Comparison of ENCODE assay signal across 33 cellular contexts in genomic region chr2:219828127-219828526, GRCh38.
"Had no signal": no experiment of that assay in that cellular context is flagged by ENCODE, and none has a peak within 500 bp of the region (broad histone marks: within the 10 kb centered on the region; RNA-seq: fewer than 3 reads in every experiment).

No MANE protein-coding gene starts in this region.

- H3K4me1 ChIP-seq: ascending aorta, breast epithelium, foreskin keratinocyte, gastrocnemius medialis, heart left ventricle had no signal

- H3K27ac Mint-ChIP-seq: activated B cell treated with CpG ODN at 0.5 μM for 24 hours; activated CD4-positive, alpha-beta memory T cell treated with anti-CD3 and anti-CD28 coated beads, Interleukin-2, amount 10 ng/mL, durations not matched to agents 7 days and 5 days; activated naive CD4-positive, alpha-beta T cell treated with anti-CD3 and anti-CD28 coated beads, Interleukin-2, amount 10 ng/mL, durations not matched to agents 7 days and 5 days; activated naive CD4-positive, alpha-beta T cell treated with anti-CD3 and anti-CD28 coated beads, Interleukin-2, amount 50 U/mL, for 72 hours; activated naive CD8-positive, alpha-beta T cell treated with anti-CD3 and anti-CD28 coated beads, Interleukin-2, amount 10 ng/mL, durations not matched to agents 7 days and 5 days; activated T-cell treated with anti-CD3 and anti-CD28 coated beads, Interleukin-2, amount 50 U/mL, for 24 hours; activated T-cell treated with anti-CD3 and anti-CD28 coated beads, Interleukin-2, amount 50 U/mL, for 72 hours; dendritic cell treated with granulocyte-macrophage colony-stimulating factor and Interleukin-4, amounts not matched to agents 40 ng/mL and 50 ng/mL, for 4 days; endodermal cell; T-helper 17 cell; T-helper 2 cell treated with Interferon-gamma antibody and Interleukin-4, amounts not matched to agents 5 μg/mL and 100 μg/mL, for 36 hours had no signal

- H3K4me3 Mint-ChIP-seq: activated B cell treated with CpG ODN at 0.5 μM for 24 hours; activated CD4-positive, alpha-beta memory T cell treated with anti-CD3 and anti-CD28 coated beads, Interleukin-2, amount 10 ng/mL, durations not matched to agents 7 days and 5 days; activated naive CD4-positive, alpha-beta T cell treated with anti-CD3 and anti-CD28 coated beads, Interleukin-2, amount 10 ng/mL, durations not matched to agents 7 days and 5 days; activated naive CD8-positive, alpha-beta T cell treated with anti-CD3 and anti-CD28 coated beads, Interleukin-2, amount 10 ng/mL, durations not matched to agents 7 days and 5 days; activated T-cell treated with anti-CD3 and anti-CD28 coated beads, Interleukin-2, amount 50 U/mL, for 24 hours; activated T-cell treated with anti-CD3 and anti-CD28 coated beads, Interleukin-2, amount 50 U/mL, for 72 hours; brain; central memory CD8-positive, alpha-beta T cell; dendritic cell treated with granulocyte-macrophage colony-stimulating factor and Interleukin-4, amounts not matched to agents 40 ng/mL and 50 ng/mL, for 4 days; endodermal cell; T-helper 17 cell; T-helper 2 cell treated with Interferon-gamma antibody and Interleukin-4, amounts not matched to agents 5 μg/mL and 100 μg/mL, for 36 hours had no signal

- ATAC-seq: activated CD4-positive, CD25-positive, alpha-beta regulatory T cell treated with anti-CD3 and anti-CD28 coated beads, Interleukin-2, amount 50 U/mL, for 24 hours; activated naive CD4-positive, alpha-beta T cell treated with anti-CD3 and anti-CD28 coated beads, Interleukin-2, amount 50 U/mL, for 72 hours; activated T-cell treated with anti-CD3 and anti-CD28 coated beads, Interleukin-2, amount 50 U/mL, for 72 hours; esophagus mucosa; foreskin keratinocyte; gastrocnemius medialis; T-helper 17 cell had no signal

- H3K27ac ChIP-seq: ascending aorta, breast epithelium, coronary artery, foreskin keratinocyte, gastrocnemius medialis, heart left ventricle, WERI-Rb-1 had no signal

- H3K9me3 Mint-ChIP-seq: activated B cell treated with CpG ODN at 0.5 μM for 24 hours; activated CD4-positive, alpha-beta memory T cell treated with anti-CD3 and anti-CD28 coated beads, Interleukin-2, amount 10 ng/mL, durations not matched to agents 7 days and 5 days; activated naive CD4-positive, alpha-beta T cell treated with anti-CD3 and anti-CD28 coated beads, Interleukin-2, amount 10 ng/mL, durations not matched to agents 7 days and 5 days; activated naive CD4-positive, alpha-beta T cell treated with anti-CD3 and anti-CD28 coated beads, Interleukin-2, amount 50 U/mL, for 72 hours; activated naive CD8-positive, alpha-beta T cell treated with anti-CD3 and anti-CD28 coated beads, Interleukin-2, amount 10 ng/mL, durations not matched to agents 7 days and 5 days; activated T-cell treated with anti-CD3 and anti-CD28 coated beads, Interleukin-2, amount 50 U/mL, for 24 hours; activated T-cell treated with anti-CD3 and anti-CD28 coated beads, Interleukin-2, amount 50 U/mL, for 72 hours; brain; central memory CD8-positive, alpha-beta T cell; dendritic cell treated with granulocyte-macrophage colony-stimulating factor and Interleukin-4, amounts not matched to agents 40 ng/mL and 50 ng/mL, for 4 days; endodermal cell; T-helper 2 cell treated with Interferon-gamma antibody and Interleukin-4, amounts not matched to agents 5 μg/mL and 100 μg/mL, for 36 hours had no signal

- H3K36me3 Mint-ChIP-seq: activated naive CD4-positive, alpha-beta T cell treated with anti-CD3 and anti-CD28 coated beads, Interleukin-2, amount 10 ng/mL, durations not matched to agents 7 days and 5 days; activated naive CD4-positive, alpha-beta T cell treated with anti-CD3 and anti-CD28 coated beads, Interleukin-2, amount 50 U/mL, for 72 hours; activated naive CD8-positive, alpha-beta T cell treated with anti-CD3 and anti-CD28 coated beads, Interleukin-2, amount 10 ng/mL, durations not matched to agents 7 days and 5 days; brain had no signal

- H3K4me1 Mint-ChIP-seq: activated B cell treated with CpG ODN at 0.5 μM for 24 hours; activated CD4-positive, alpha-beta memory T cell treated with anti-CD3 and anti-CD28 coated beads, Interleukin-2, amount 10 ng/mL, durations not matched to agents 7 days and 5 days; activated naive CD4-positive, alpha-beta T cell treated with anti-CD3 and anti-CD28 coated beads, Interleukin-2, amount 10 ng/mL, durations not matched to agents 7 days and 5 days; activated naive CD8-positive, alpha-beta T cell treated with anti-CD3 and anti-CD28 coated beads, Interleukin-2, amount 10 ng/mL, durations not matched to agents 7 days and 5 days; central memory CD8-positive, alpha-beta T cell had no signal

- H3K36me3 ChIP-seq: ascending aorta, breast epithelium, gastrocnemius medialis, heart left ventricle, WERI-Rb-1 had no signal

- H3K27me3 Mint-ChIP-seq: activated B cell treated with CpG ODN at 0.5 μM for 24 hours; activated CD4-positive, alpha-beta memory T cell treated with anti-CD3 and anti-CD28 coated beads, Interleukin-2, amount 10 ng/mL, durations not matched to agents 7 days and 5 days; activated naive CD4-positive, alpha-beta T cell treated with anti-CD3 and anti-CD28 coated beads, Interleukin-2, amount 10 ng/mL, durations not matched to agents 7 days and 5 days; activated naive CD8-positive, alpha-beta T cell treated with anti-CD3 and anti-CD28 coated beads, Interleukin-2, amount 10 ng/mL, durations not matched to agents 7 days and 5 days; central memory CD8-positive, alpha-beta T cell; dendritic cell treated with granulocyte-macrophage colony-stimulating factor and Interleukin-4, amounts not matched to agents 40 ng/mL and 50 ng/mL, for 4 days had no signal

- H3K27me3 ChIP-seq: ascending aorta, breast epithelium, dorsolateral prefrontal cortex, foreskin keratinocyte, gastrocnemius medialis, heart left ventricle had no signal

- DNase-seq: activated B cell treated with CpG ODN at 0.5 μM for 24 hours; activated CD4-positive, alpha-beta memory T cell treated with anti-CD3 and anti-CD28 coated beads, Interleukin-2, amount 10 ng/mL, durations not matched to agents 7 days and 5 days; activated CD4-positive, alpha-beta T cell treated with anti-CD3 and anti-CD28 coated beads for 48 hours; activated CD4-positive, alpha-beta T cell treated with anti-CD3 and anti-CD28 coated beads, Interleukin-2, amount 50 U/mL, for 4 hours; activated CD8-positive, alpha-beta memory T cell treated with anti-CD3 and anti-CD28 coated beads, Interleukin-2, amount 50 U/mL, for 48 hours; activated gamma-delta T cell; activated naive CD4-positive, alpha-beta T cell; activated naive CD4-positive, alpha-beta T cell treated with anti-CD3 and anti-CD28 coated beads, Interleukin-2, amount 10 ng/mL, durations not matched to agents 7 days and 5 days; activated naive CD8-positive, alpha-beta T cell treated with anti-CD3 and anti-CD28 coated beads, Interleukin-2, amount 10 ng/mL, durations not matched to agents 7 days and 5 days; activated T-cell treated with anti-CD3 and anti-CD28 coated beads for 4 hours; activated T-cell treated with anti-CD3 and anti-CD28 coated beads, Interleukin-2, amount 50 U/mL, for 24 hours; activated T-cell treated with anti-CD3 and anti-CD28 coated beads, Interleukin-2, amount 50 U/mL, for 72 hours; effector memory CD4-positive, alpha-beta T cell; endodermal cell; foreskin keratinocyte; gastrocnemius medialis; glutamatergic neuron; heart left ventricle; T-helper 1 cell; T-helper 17 cell; T1000; WERI-Rb-1 had no signal

- H3K9me3 ChIP-seq: ascending aorta, breast epithelium, gastrocnemius medialis, heart left ventricle had no signal

- H3K4me3 ChIP-seq: ascending aorta, breast epithelium, coronary artery, dorsolateral prefrontal cortex, gastrocnemius medialis, heart left ventricle had no signal
